Comparison of ENCODE assay signal across 10 cellular contexts in genomic region chr11:110908401-110909106, GRCh38.
DNase-seq lines count a peak whose midpoint lies in the region; ATAC-seq and TF ChIP-seq lines count a peak whose summit lies in the region.
"Had no signal": no experiment of that assay in that cellular context is flagged by ENCODE, and none has a peak within 500 bp of the region (broad histone marks: within the 10 kb centered on the region; RNA-seq: fewer than 3 reads in every experiment).

No MANE protein-coding gene starts in this region.

- DNase-seq in NCI-H748 (lab: John Stamatoyannopoulos, UW; ENCODE audit: unreplicated experiment) (peak; percentile 8), NCI-H748 treated with DMSO at 0.1 percent for 48 hours (lab: John Stamatoyannopoulos, UW) (no peak), OCI-LY7 (ENCODE audit: low spot score) (peak; percentile 11), esophagus muscularis mucosa (ENCODE audit: extremely low spot score) (peak; percentile 47), lower leg skin (ENCODE audit: low spot score in 2 of 2) (no peak), body of pancreas (no peak), NK-92 (lab: John Stamatoyannopoulos, UW; ENCODE audit: unreplicated experiment) (no peak)
- DNase-seq: NCI-H345 had no signal

- H3K9ac ChIP-seq in rectal smooth muscle tissue (ENCODE audit: low read length): no peak overlapping the region

- TF ChIP-seq CTCF in OCI-LY7 (conservative IDR thresholded peaks at IDR 0.05; ENCODE audit: low read length): no peak
- no peak for TF ChIP-seq CTCF in esophagus muscularis mucosa (IDR thresholded peaks at IDR 0.05)
- TF ChIP-seq CTCF in lower leg skin (IDR thresholded peaks at IDR 0.05): no peak
- no peak for TF ChIP-seq CTCF in body of pancreas (IDR thresholded peaks at IDR 0.05)

- H3K27ac ChIP-seq in OCI-LY7 (ENCODE audit: low read depth, low read length, poor library complexity, severe bottlenecking) (no peak overlapping the region), esophagus muscularis mucosa (replicated peaks in 1 of 4) (peak overlapping the region; percentile 58 to 67 (median 64)), rectal smooth muscle tissue (ENCODE audit: low read depth, low read length) (peak overlapping the region; percentile 56), body of pancreas (no peak overlapping the region)
- H3K27ac ChIP-seq: C4-2B had no signal

- no TSS peak for BruUV-seq in OCI-LY7 (replicated peaks; lab: Mats Ljungman, UMichigan)

- intact Hi-C loops in OCI-LY7 (cut with micrococcal nuclease; ENCODE audit: unreplicated experiment) (no loop called here), esophagus muscularis mucosa (cut with DNase I) (no loop called here), lower leg skin (cut with DNase I; ENCODE audit: low total_unique reads) (no loop called here), body of pancreas (cut with DNase I) (no loop called here)

- H2AFZ ChIP-seq in OCI-LY7 (ENCODE audit: low read length): no peak overlapping the region; the same call in 1 of the 2 replicates

- peaks cover 8% of the 10 kb centered on the region for H3K4me1 ChIP-seq in OCI-LY7 (ENCODE audit: insufficient read depth, low read length, poor library complexity, severe bottlenecking)
- peaks cover 0 to 28% (median 25%) of the 10 kb centered on the region in 4 donors for H3K4me1 ChIP-seq in esophagus muscularis mucosa
- peaks cover 11% of the 10 kb centered on the region for H3K4me1 ChIP-seq in rectal smooth muscle tissue (ENCODE audit: control insufficient read depth, insufficient read depth, low read length)
- no peaks in the 10 kb centered on the region for H3K4me1 ChIP-seq in body of pancreas

- H3K27me3 ChIP-seq in esophagus muscularis mucosa: no peaks in the 10 kb centered on the region
- H3K27me3 ChIP-seq in rectal smooth muscle tissue (ENCODE audit: control insufficient read depth, insufficient read depth, low read length): no peaks in the 10 kb centered on the region
- H3K27me3 ChIP-seq in body of pancreas: no peaks in the 10 kb centered on the region

- H3K9me2 ChIP-seq in OCI-LY7 (ENCODE audit: insufficient read depth, low read length): no peaks in the 10 kb centered on the region

- H3K9me3 ChIP-seq in OCI-LY7 (ENCODE audit: low read length) (no peaks in the 10 kb centered on the region), esophagus muscularis mucosa (no peaks in the 10 kb centered on the region), body of pancreas (no peaks in the 10 kb centered on the region)

- no peak for ATAC-seq in body of pancreas

- TF ChIP-seq POLR2A in esophagus muscularis mucosa (IDR thresholded peaks at IDR 0.05; ENCODE audit: low read depth) (no peak), lower leg skin (IDR thresholded peaks at IDR 0.05) (no peak), body of pancreas (IDR thresholded peaks at IDR 0.05) (no peak)

- POLR2A ChIA-PET in OCI-LY7 (lab: Charles Lee): no interaction called here

- no peak overlapping the region for H3K4me2 ChIP-seq in OCI-LY7 (ENCODE audit: low read length)

- H3K4me3 ChIP-seq in OCI-LY7 (ENCODE audit: low read depth, low read length, poor library complexity, severe bottlenecking): no peak overlapping the region
- no peak overlapping the region for H3K4me3 ChIP-seq in esophagus muscularis mucosa
- no peak overlapping the region for H3K4me3 ChIP-seq in rectal smooth muscle tissue (ENCODE audit: low read length)
- H3K4me3 ChIP-seq in lower leg skin (ENCODE audit: low read depth, poor library complexity, severe bottlenecking): no peak overlapping the region
- H3K4me3 ChIP-seq in body of pancreas: no peak overlapping the region

- no peak for TF ChIP-seq EP300 in esophagus muscularis mucosa (IDR thresholded peaks at IDR 0.05)

- no peaks in the 10 kb centered on the region for H4K20me1 ChIP-seq in OCI-LY7 (ENCODE audit: insufficient read depth, low read length)

- no peaks in the 10 kb centered on the region for H3K36me3 ChIP-seq in OCI-LY7 (ENCODE audit: insufficient read depth, low read length)
- no peaks in the 10 kb centered on the region for H3K36me3 ChIP-seq in esophagus muscularis mucosa
- no peaks in the 10 kb centered on the region for H3K36me3 ChIP-seq in rectal smooth muscle tissue (ENCODE audit: control insufficient read depth, insufficient read depth, low read length)
- H3K36me3 ChIP-seq in body of pancreas (replicated peaks in 1 of 2; ENCODE audit: insufficient read depth in 1 of 2, low read depth in 2 of 2): no peaks in the 10 kb centered on the region

- H3K79me2 ChIP-seq in OCI-LY7 (ENCODE audit: insufficient read depth, low read depth, low read length): no peaks in the 10 kb centered on the region

- CTCF ChIA-PET in OCI-LY7 (lab: Charles Lee; ENCODE audit: unreplicated experiment): no interaction called here

- 62% methylated on average over 3 of the region's 3 CpGs for WGBS in esophagus muscularis mucosa
- WGBS in lower leg skin, 2 donors: 56 to 63% methylated on average over 3 of the region's 3 CpGs
- 29 to 34% methylated on average over 1 to 3 of the region's 3 CpGs for WGBS in body of pancreas, 2 donors

Comparison
In these comparisons a context has a peak if more than half of its experiments do, and no peak if none do; other contexts are left out.
1. DNase-seq: peak in NCI-H748 (single experiment), OCI-LY7 (single experiment) and esophagus muscularis mucosa (single experiment); none in NCI-H748 treated with DMSO at 0.1 percent for 48 hours (single experiment), lower leg skin (0 of 2), body of pancreas (0 of 4) and NK-92 (single experiment).
2. H3K27ac ChIP-seq: peak in esophagus muscularis mucosa (4 of 4) and rectal smooth muscle tissue (single experiment); none in OCI-LY7 (single experiment) and body of pancreas (0 of 4).